31 cellular contexts compared by ENCODE assay signal in the genomic region with DNA sequence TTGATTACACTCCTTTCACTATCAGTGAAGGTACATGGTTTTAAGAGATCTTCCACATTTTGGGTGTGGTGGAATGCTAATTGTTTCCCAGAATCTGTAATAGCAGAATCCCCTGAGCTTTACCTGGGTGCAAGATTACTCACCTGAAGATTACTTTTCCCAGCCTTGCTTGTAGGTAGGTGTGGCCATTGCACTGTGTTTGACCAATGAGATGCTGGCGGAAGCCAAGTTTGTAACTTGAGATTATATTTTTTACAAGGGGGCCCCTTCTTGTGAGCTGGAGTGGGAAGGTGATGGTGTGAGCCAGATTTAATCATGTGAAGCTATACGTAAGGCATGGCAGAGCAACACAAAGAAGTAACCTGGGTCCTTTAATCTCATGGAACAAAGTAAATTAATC.
"Had no signal": no experiment of that assay in that cellular context is flagged by ENCODE, and none has a peak within 500 bp of the region (broad histone marks: within the 10 kb centered on the region; RNA-seq: fewer than 3 reads in every experiment).

No MANE protein-coding gene starts in this region.

- H3K27me3 Mint-ChIP-seq: naive thymus-derived CD4-positive, alpha-beta T cell; natural killer cell treated with Interleukin-12 subunit alpha and Interleukin-12 subunit beta and Interleukin-15 and Interleukin-18, amount 100 ng/mL, for 72 hours; stimulated activated naive B cell treated with anti-CD40 and anti-IgM and Interleukin-4, amounts not matched to agents 10 μg/mL and 1 μg/mL and 100 μg/mL, for 72 hours had no signal

- H3K27ac Mint-ChIP-seq: immature natural killer cell; mesothelial cell of epicardium; naive thymus-derived CD4-positive, alpha-beta T cell; natural killer cell treated with Interleukin-12 subunit alpha and Interleukin-12 subunit beta and Interleukin-15 and Interleukin-18, amount 100 ng/mL, for 72 hours; stimulated activated naive B cell treated with anti-CD40 and anti-IgM and Interleukin-4, amounts not matched to agents 10 μg/mL and 1 μg/mL and 100 μg/mL, for 72 hours had no signal

- H3K4me3 ChIP-seq: hepatocyte, left ventricle myocardium inferior, lung, mucosa of descending colon, pancreas, prostate gland, skin epidermis, stomach, testis, thyroid gland, transverse colon, upper lobe of left lung, vagina had no signal

- H3K4me1 ChIP-seq: left ventricle myocardium inferior, prostate gland, testis, thyroid gland, transverse colon, upper lobe of left lung, vagina had no signal

- H3K36me3 ChIP-seq: left ventricle myocardium inferior, pancreas, prostate gland, stomach, thyroid gland, transverse colon, upper lobe of left lung, vagina had no signal

- ATAC-seq: left colon; mucosa of descending colon; naive thymus-derived CD4-positive, alpha-beta T cell; natural killer cell treated with Interleukin-12 subunit alpha and Interleukin-12 subunit beta and Interleukin-15 and Interleukin-18, amount 100 ng/mL, for 72 hours; pancreas; right cardiac atrium; sciatic nerve; stimulated activated naive B cell treated with anti-CD40 and anti-IgM and Interleukin-4, amounts not matched to agents 10 μg/mL and 1 μg/mL and 100 μg/mL, for 72 hours; stimulated activated naive CD8-positive, alpha-beta T cell treated with anti-CD3 and anti-CD28 coated beads, Interleukin-15, Interleukin-2, amounts not matched to agents 100 U/mL and 50 U/mL, for 24 hours had no signal

- H3K27ac ChIP-seq: hepatocyte, left ventricle myocardium inferior, pancreas, prostate gland, skin epidermis, stomach, testis, thyroid gland, transverse colon, upper lobe of left lung, vagina had no signal

- H3K27me3 ChIP-seq: hepatocyte, pancreas, stomach, testis, thyroid gland, transverse colon, upper lobe of left lung, vagina had no signal

- H2AFZ ChIP-seq: hepatocyte had no signal

- H3K36me3 Mint-ChIP-seq: immature natural killer cell; mesothelial cell of epicardium; naive thymus-derived CD4-positive, alpha-beta T cell; natural killer cell treated with Interleukin-12 subunit alpha and Interleukin-12 subunit beta and Interleukin-15 and Interleukin-18, amount 100 ng/mL, for 72 hours; stimulated activated naive B cell treated with anti-CD40 and anti-IgM and Interleukin-4, amounts not matched to agents 10 μg/mL and 1 μg/mL and 100 μg/mL, for 72 hours had no signal

- H3K79me2 ChIP-seq: hepatocyte had no signal

- DNase-seq: immature natural killer cell; kidney; left colon; left ventricle myocardium inferior; mesendoderm; mucosa of descending colon; naive thymus-derived CD4-positive, alpha-beta T cell; nucleus accumbens; pancreas; posterior cingulate gyrus; retina; right cardiac atrium; stimulated activated CD4-positive, alpha-beta T cell treated with anti-CD3 and anti-CD28 coated beads, Interleukin-12 subunit alpha, Interleukin-12 subunit beta, amount 100 ng/mL, for 4 hours; stimulated activated CD4-positive, alpha-beta T cell treated with anti-CD3 and anti-CD28 coated beads, Interleukin-15, amount 100 ng/mL, for 24 hours; stimulated activated CD4-positive, alpha-beta T cell treated with anti-CD3 and anti-CD28 coated beads, Interleukin-2, amount 100 ng/mL, for 24 hours; stimulated activated CD4-positive, alpha-beta T cell treated with anti-CD3 and anti-CD28 coated beads, Interleukin-4, amount 100 ng/mL, for 1 hour; stimulated activated naive B cell treated with anti-CD40 and anti-IgM and Interleukin-4, amounts not matched to agents 10 μg/mL and 1 μg/mL and 100 μg/mL, for 72 hours; stimulated activated naive CD8-positive, alpha-beta T cell treated with anti-CD3 and anti-CD28 coated beads, Interleukin-15, Interleukin-2, amounts not matched to agents 100 U/mL and 50 U/mL, for 24 hours; stomach; testis; thyroid gland; transverse colon; upper lobe of left lung had no signal

- H3K4me2 ChIP-seq: hepatocyte had no signal

- H3K4me3 Mint-ChIP-seq: immature natural killer cell; mesothelial cell of epicardium; naive thymus-derived CD4-positive, alpha-beta T cell; natural killer cell treated with Interleukin-12 subunit alpha and Interleukin-12 subunit beta and Interleukin-15 and Interleukin-18, amount 100 ng/mL, for 72 hours; stimulated activated naive B cell treated with anti-CD40 and anti-IgM and Interleukin-4, amounts not matched to agents 10 μg/mL and 1 μg/mL and 100 μg/mL, for 72 hours had no signal

- H3K9me3 ChIP-seq: pancreas, prostate gland, testis, thyroid gland, vagina had no signal

- H3K4me1 Mint-ChIP-seq: immature natural killer cell; naive thymus-derived CD4-positive, alpha-beta T cell; stimulated activated naive B cell treated with anti-CD40 and anti-IgM and Interleukin-4, amounts not matched to agents 10 μg/mL and 1 μg/mL and 100 μg/mL, for 72 hours had no signal
